16 cellular contexts compared by ENCODE assay signal in the genomic region with DNA sequence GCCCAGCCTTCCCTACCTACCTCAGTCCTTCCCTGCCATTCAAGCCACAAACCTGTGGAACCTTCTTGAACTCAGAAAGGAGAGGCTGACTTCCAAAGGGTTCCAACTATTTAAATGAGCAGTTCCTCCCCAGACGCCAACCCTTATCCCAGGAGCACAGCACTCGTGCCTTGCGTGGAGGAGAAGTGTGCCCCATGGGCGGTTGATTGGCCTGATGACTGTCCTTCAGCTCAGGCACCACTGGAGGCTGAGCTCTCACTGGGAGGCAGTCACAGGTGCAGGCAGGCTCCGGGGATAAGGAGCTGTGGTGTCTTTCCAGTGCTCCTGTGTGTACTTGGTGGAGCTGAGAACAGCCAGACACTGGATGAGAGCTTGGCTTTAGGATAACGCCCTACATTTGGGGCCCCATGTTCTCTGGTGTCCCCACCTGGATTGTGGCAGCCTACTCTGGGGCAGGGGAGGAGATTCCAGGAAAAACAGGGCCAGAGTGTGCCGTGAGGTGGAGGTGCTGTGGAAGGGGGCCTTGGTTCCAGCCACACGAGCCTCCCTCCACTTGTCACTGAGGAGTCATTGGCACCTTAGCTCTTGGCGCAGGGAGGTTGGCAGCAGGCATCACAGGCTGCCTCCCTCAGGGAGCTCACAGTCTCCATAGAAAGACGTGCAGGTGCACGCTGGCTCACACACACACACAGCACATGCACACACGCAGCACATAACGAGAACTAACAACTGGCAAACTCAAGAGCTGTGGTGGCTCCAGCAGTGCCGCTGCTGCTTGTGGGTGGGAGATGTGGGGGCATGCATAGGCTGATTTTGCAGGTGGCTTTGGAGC.
"Had no signal": no experiment of that assay in that cellular context is flagged by ENCODE, and none has a peak within 500 bp of the region (broad histone marks: within the 10 kb centered on the region; RNA-seq: fewer than 3 reads in every experiment).

No MANE protein-coding gene starts in this region.

- H3K27ac ChIP-seq: neutrophil, SK-N-MC, tibial nerve had no signal

- H3K27ac Mint-ChIP-seq: activated naive CD4-positive, alpha-beta T cell treated with anti-CD3 and anti-CD28 coated beads, Interleukin-2, amount 50 U/mL, for 72 hours had no signal

- H3K4me3 ChIP-seq: SK-N-MC, tibial nerve had no signal

- H3K36me3 ChIP-seq: neutrophil, tibial nerve had no signal

- H3K9me3 Mint-ChIP-seq: activated naive CD4-positive, alpha-beta T cell treated with anti-CD3 and anti-CD28 coated beads, Interleukin-2, amount 50 U/mL, for 72 hours had no signal

- H3K36me3 Mint-ChIP-seq: activated naive CD4-positive, alpha-beta T cell treated with anti-CD3 and anti-CD28 coated beads, Interleukin-2, amount 50 U/mL, for 72 hours had no signal

- H3K9me3 ChIP-seq: neutrophil, tibial nerve had no signal

- DNase-seq: activated CD4-positive, alpha-beta T cell treated with anti-CD3 and anti-CD28 coated beads, Interleukin-2, amount 50 U/mL, for 4 hours; activated CD4-positive, CD25-positive, alpha-beta regulatory T cell treated with anti-CD3 and anti-CD28 coated beads, Interleukin-2, amount 50 U/mL, for 72 hours; activated gamma-delta T cell; activated T-cell treated with anti-CD3 and anti-CD28 coated beads, Interleukin-2, amount 50 U/mL, for 48 hours; caudate nucleus; effector CD8-positive, alpha-beta T cell; foreskin melanocyte; stimulated activated CD4-positive, alpha-beta T cell treated with anti-CD3 and anti-CD28 coated beads, Interleukin-4, amount 100 ng/mL, for 1 hour; stimulated activated naive CD4-positive, alpha-beta T cell; T-helper 1 cell; T1000 had no signal

- ATAC-seq: activated naive CD4-positive, alpha-beta T cell treated with anti-CD3 and anti-CD28 coated beads, Interleukin-2, amount 50 U/mL, for 72 hours; left colon had no signal
